22 cellular contexts compared by ENCODE assay signal in genomic region chr10:2214805-2215204, GRCh38.
A peak's percentile ranks its signal among the peaks of the same experiment; 100 is the strongest.
DNase-seq lines count a peak whose midpoint lies in the region; ATAC-seq and TF ChIP-seq lines count a peak whose summit lies in the region.
"Had no signal": no experiment of that assay in that cellular context is flagged by ENCODE, and none has a peak within 500 bp of the region (broad histone marks: within the 10 kb centered on the region; RNA-seq: fewer than 3 reads in every experiment).

No MANE protein-coding gene starts in this region.

- intact Hi-C loops in Calu3 (cut with micrococcal nuclease; ENCODE audit: unreplicated experiment), result no loop called here

- ATAC-seq in activated CD4-positive, CD25-positive, alpha-beta regulatory T cell treated with anti-CD3 and anti-CD28 coated beads, Interleukin-2, amount 50 U/mL, for 24 hours, result no peak
- ATAC-seq in GM18502 (IDR thresholded peaks at IDR 0.05; ENCODE audit: poor library complexity, unreplicated experiment) (no peak), GM18498 (IDR thresholded peaks at IDR 0.05; ENCODE audit: unreplicated experiment) (no peak), HG03571 (IDR thresholded peaks at IDR 0.05; ENCODE audit: unreplicated experiment) (no peak)
- ATAC-seq: A549; CD8-positive, alpha-beta T cell had no signal

- H3K4me3 ChIP-seq in epithelial cell of esophagus (ENCODE audit: low read length), result no peak overlapping the region
- H3K4me3 ChIP-seq: A549, HAP-1, Peyer's patch, SK-N-MC had no signal

- no peak for DNase-seq in Calu3
- peak; percentile 69 for DNase-seq in M059J (ENCODE audit: low read depth)
- peak; percentile 88 for DNase-seq in epithelial cell of esophagus (ENCODE audit: low read depth)
- DNase-seq in left kidney (ENCODE audit: low read depth, low spot score), result peak; percentile 72
- DNase-seq: CD8-positive, alpha-beta T cell; DMS79; Kasumi-1; MM.1S; NCI-H1092; NCI-H1436 treated with DMSO at 0.1 percent for 48 hours; NCI-H2029; NCI-H2171; NK-92 treated with Interleukin-12 subunit alpha and Interleukin-12 subunit beta, amount 100 ng/mL, for 24 hours; Peyer's patch; SHP77 had no signal

- H3K27me3 Mint-ChIP-seq in Calu3 (ENCODE audit: unreplicated experiment), result no peaks in the 10 kb centered on the region

- BruUV-seq in Calu3 (replicated peaks; lab: Mats Ljungman, UMichigan), result no TSS peak

- H3K27ac Mint-ChIP-seq in Calu3 (ENCODE audit: unreplicated experiment), result peak overlapping the region; percentile 40
- H3K27ac Mint-ChIP-seq: CD8-positive, alpha-beta T cell had no signal

- H3K36me3 Mint-ChIP-seq in Calu3 (ENCODE audit: insufficient read depth, unreplicated experiment), result no peaks in the 10 kb centered on the region
- H3K36me3 Mint-ChIP-seq: CD8-positive, alpha-beta T cell had no signal

- peaks cover 7% of the 10 kb centered on the region for H3K4me1 Mint-ChIP-seq in Calu3 (ENCODE audit: low read depth, unreplicated experiment)

- H3K4me3 Mint-ChIP-seq in Calu3 (ENCODE audit: low read depth, unreplicated experiment), result no peak overlapping the region
- H3K4me3 Mint-ChIP-seq: CD8-positive, alpha-beta T cell had no signal

- TF ChIP-seq CTCF in Calu3 (IDR thresholded peaks at IDR 0.05; ENCODE audit: unreplicated experiment) (no peak), epithelial cell of esophagus (IDR thresholded peaks at IDR 0.05; ENCODE audit: insufficient read depth, low read depth, low read length, missing control alignments) (no peak)

- CTCF ChIA-PET in Calu3 (lab: Charles Lee), result no interaction called here

- peaks cover 9% of the 10 kb centered on the region for H3K9me3 Mint-ChIP-seq in Calu3 (ENCODE audit: low read depth, unreplicated experiment)
- H3K9me3 Mint-ChIP-seq: CD8-positive, alpha-beta T cell had no signal
